Comparison of ENCODE assay signal across 15 cellular contexts in genomic region chr4:17490575-17491059, GRCh38. TPM values are rescaled to one million over a fixed set of nuclear protein-coding genes. Genes with fewer than 3 reads are reported as not detected.
DNase-seq lines count a peak whose midpoint lies in the region; ATAC-seq and TF ChIP-seq lines count a peak whose summit lies in the region.
"Had no signal": no experiment of that assay in that cellular context is flagged by ENCODE, and none has a peak within 500 bp of the region (broad histone marks: within the 10 kb centered on the region; RNA-seq: fewer than 3 reads in every experiment).

No MANE protein-coding gene starts in this region.

- no peak overlapping the region for H4K91ac ChIP-seq in neuronal stem cell (ENCODE audit: low read depth, low read length, poor library complexity)

- H3K4ac ChIP-seq in neuronal stem cell (ENCODE audit: low read length), result no peak overlapping the region

- H3K4me1 Mint-ChIP-seq in endothelial cell (ENCODE audit: unreplicated experiment), result peaks cover 5% of the 10 kb centered on the region
- peaks cover 17% of the 10 kb centered on the region for H3K4me1 Mint-ChIP-seq in stimulated activated memory B cell treated with anti-CD40 and anti-IgM and Interleukin-4, amounts not matched to agents 10 μg/mL and 1 μg/mL and 100 μg/mL, for 72 hours

- no peaks in the 10 kb centered on the region for H3K27me3 ChIP-seq in neuronal stem cell (ENCODE audit: control insufficient read depth in 3 of 3, insufficient read depth in 3 of 3, low read depth in 1 of 3, low read length in 3 of 3)
- H3K27me3 ChIP-seq in gastroesophageal sphincter, result no peaks in the 10 kb centered on the region

- H2AFZ ChIP-seq in neuronal stem cell (ENCODE audit: low read length), result no peak overlapping the region

- TF ChIP-seq CTCF in endothelial cell (IDR thresholded peaks at IDR 0.05; ENCODE audit: unreplicated experiment) (no peak), gastroesophageal sphincter (IDR thresholded peaks at IDR 0.05) (no peak)

- no peak for TF ChIP-seq POLR2A in gastroesophageal sphincter (IDR thresholded peaks at IDR 0.05)

- no peak overlapping the region for H3K27ac ChIP-seq in neuronal stem cell (replicated peaks; ENCODE audit: low read length)
- H3K27ac ChIP-seq in gastroesophageal sphincter, result no peak overlapping the region
- H3K27ac ChIP-seq: RWPE1 had no signal

- no peak overlapping the region for H3K4me2 ChIP-seq in neuronal stem cell (ENCODE audit: insufficient read depth, low read length, poor library complexity, severe bottlenecking)

- WGBS in neuronal stem cell (ENCODE audit: extremely low coverage in 2 of 2, insufficient read length in 2 of 2, insufficient replicate concordance in 1 of 2), 2 donors, result no CpG with 5 or more reads among the region's 6 CpGs
- 80 to 100% methylated on average over 2 to 5 of the region's 6 CpGs for WGBS in gastroesophageal sphincter (ENCODE audit: low coverage in 1 of 2), 2 donors

- peak overlapping the region; percentile 52 for H4K8ac ChIP-seq in neuronal stem cell (ENCODE audit: low read depth, low read length)

- H3K9ac ChIP-seq in neuronal stem cell (ENCODE audit: low read depth, low read length, poor library complexity), result no peak overlapping the region

- no peaks in the 10 kb centered on the region for H3K79me1 ChIP-seq in neuronal stem cell (ENCODE audit: low read depth, low read length)

- H3K9me3 Mint-ChIP-seq in endothelial cell (ENCODE audit: unreplicated experiment), result no peaks in the 10 kb centered on the region
- H3K9me3 Mint-ChIP-seq in stimulated activated memory B cell treated with anti-CD40 and anti-IgM and Interleukin-4, amounts not matched to agents 10 μg/mL and 1 μg/mL and 100 μg/mL, for 72 hours, result no peaks in the 10 kb centered on the region

- no peak overlapping the region for H2BK12ac ChIP-seq in neuronal stem cell (ENCODE audit: low read length)

- no peaks in the 10 kb centered on the region for H3K27me3 Mint-ChIP-seq in endothelial cell (ENCODE audit: unreplicated experiment)
- H3K27me3 Mint-ChIP-seq in stimulated activated memory B cell treated with anti-CD40 and anti-IgM and Interleukin-4, amounts not matched to agents 10 μg/mL and 1 μg/mL and 100 μg/mL, for 72 hours, result no peaks in the 10 kb centered on the region
- H3K27me3 Mint-ChIP-seq: brain had no signal

- H2BK120ac ChIP-seq in neuronal stem cell (ENCODE audit: low read depth, low read length), result no peak overlapping the region

- no peak overlapping the region for H3K4me3 Mint-ChIP-seq in endothelial cell (ENCODE audit: unreplicated experiment)
- no peak overlapping the region for H3K4me3 Mint-ChIP-seq in stimulated activated memory B cell treated with anti-CD40 and anti-IgM and Interleukin-4, amounts not matched to agents 10 μg/mL and 1 μg/mL and 100 μg/mL, for 72 hours
- H3K4me3 Mint-ChIP-seq: brain had no signal

- H3K9me3 ChIP-seq in neuronal stem cell (replicated peaks in 1 of 2; ENCODE audit: control insufficient read depth in 2 of 2, insufficient read depth in 1 of 2, low read depth in 1 of 2, low read length in 2 of 2) (no peaks in the 10 kb centered on the region), gastroesophageal sphincter (no peaks in the 10 kb centered on the region)

- H2BK15ac ChIP-seq in neuronal stem cell (ENCODE audit: low read length), result no peak overlapping the region

- no peak overlapping the region for H2BK5ac ChIP-seq in neuronal stem cell (ENCODE audit: low read length)

- H3K36me3 ChIP-seq in neuronal stem cell (replicated peaks in 1 of 2; ENCODE audit: control insufficient read depth in 2 of 2, insufficient read depth in 2 of 2, low read length in 2 of 2) (peaks cover 26 to 65% of the 10 kb centered on the region in 2 donors), gastroesophageal sphincter (peaks cover 0 to 89% of the 10 kb centered on the region in 2 donors)

- ATAC-seq in gastroesophageal sphincter, result no peak
- ATAC-seq in stimulated activated memory B cell treated with anti-CD40 and anti-IgM and Interleukin-4, amounts not matched to agents 10 μg/mL and 1 μg/mL and 100 μg/mL, for 72 hours, result no peak

- peaks cover 14% of the 10 kb centered on the region for H3K36me3 Mint-ChIP-seq in endothelial cell (ENCODE audit: low read depth, unreplicated experiment)
- peaks cover 70% of the 10 kb centered on the region for H3K36me3 Mint-ChIP-seq in stimulated activated memory B cell treated with anti-CD40 and anti-IgM and Interleukin-4, amounts not matched to agents 10 μg/mL and 1 μg/mL and 100 μg/mL, for 72 hours

- no peak overlapping the region for H2AK5ac ChIP-seq in neuronal stem cell (ENCODE audit: low read depth, low read length)

- H3K4me3 ChIP-seq in neuronal stem cell (ENCODE audit: low read length in 2 of 2), result no peak overlapping the region
- no peak overlapping the region for H3K4me3 ChIP-seq in gastroesophageal sphincter

- peak; percentile 23 for DNase-seq in DMS53 treated with DMSO at 0.1 percent for 48 hours (lab: John Stamatoyannopoulos, UW; ENCODE audit: unreplicated experiment)
- peak; percentile 69 for DNase-seq in NCI-H2196 (lab: John Stamatoyannopoulos, UW; ENCODE audit: unreplicated experiment)
- no peak for DNase-seq in endothelial cell (ENCODE audit: low spot score)
- DNase-seq in neuronal stem cell (ENCODE audit: low spot score), result no peak
- DNase-seq in NCI-H524 (lab: John Stamatoyannopoulos, UW), result no peak
- DNase-seq: activated effector memory CD4-positive, alpha-beta T cell treated with Interleukin-2 at 50 U/mL for 16 hours; NCI-H524 treated with DMSO at 0.1 percent for 48 hours; stimulated activated CD4-positive, alpha-beta T cell treated with anti-CD3 and anti-CD28 coated beads, Interleukin-1b, Interleukin-23, amount 100 ng/mL, for 48 hours had no signal

- no peak overlapping the region for H3K14ac ChIP-seq in neuronal stem cell (ENCODE audit: low read length)

- no peak for TF ChIP-seq EP300 in gastroesophageal sphincter (IDR thresholded peaks at IDR 0.05)

- no peak overlapping the region for H3K18ac ChIP-seq in neuronal stem cell (ENCODE audit: low read length)

- H3K27ac Mint-ChIP-seq in endothelial cell (ENCODE audit: unreplicated experiment), result peak overlapping the region; percentile 59
- H3K27ac Mint-ChIP-seq in stimulated activated memory B cell treated with anti-CD40 and anti-IgM and Interleukin-4, amounts not matched to agents 10 μg/mL and 1 μg/mL and 100 μg/mL, for 72 hours, result no peak overlapping the region

- no peak overlapping the region for H3K23ac ChIP-seq in neuronal stem cell (ENCODE audit: low read depth, low read length, poor library complexity)

- H3K4me1 ChIP-seq in neuronal stem cell (ENCODE audit: control insufficient read depth in 2 of 2, insufficient read depth in 1 of 2, low read depth in 1 of 2, low read length in 2 of 2), result peaks cover 0 to 2% of the 10 kb centered on the region in 2 donors
- peaks cover 0 to 26% (median 0%) of the 10 kb centered on the region in 3 donors for H3K4me1 ChIP-seq in gastroesophageal sphincter

RNA-seq across cellular contexts. Expression of gene QDPR, which starts 21.3 kb away (rescaled TPM):
- total RNA-seq in endothelial cell (ENCODE audit: unreplicated experiment) (25.8 TPM), gastroesophageal sphincter (10 to 100 TPM in 1 of 4 donors, 1 to 10 TPM in 3; 2.3 to 13.6 (median 6.0) TPM)
- 24.4 TPM for polyA plus RNA-seq in neuronal stem cell (2013, experiment 1 of 2)
- polyA plus RNA-seq in neuronal stem cell (2013, experiment 2 of 2), result 25.5 TPM

RNA-seq across cellular contexts. Expression of gene CLRN2, which starts 24.3 kb away (rescaled TPM):
- total RNA-seq in endothelial cell (ENCODE audit: unreplicated experiment) (not detected), gastroesophageal sphincter (not detected)
- not detected for polyA plus RNA-seq in neuronal stem cell (2013, experiment 1 of 2)
- not detected for polyA plus RNA-seq in neuronal stem cell (2013, experiment 2 of 2)
- total RNA-seq: frontal cortex, G401, urinary bladder had no signal
- polyA plus RNA-seq: urinary bladder had no signal

Comparison
In these comparisons a context has a peak if more than half of its experiments do, and no peak if none do; other contexts are left out.
1. DNase-seq: peak in DMS53 treated with DMSO at 0.1 percent for 48 hours (single experiment) and NCI-H2196 (single experiment); none in endothelial cell (single experiment), neuronal stem cell (single experiment) and NCI-H524 (0 of 2).